ENCODE assay signal across 9 cellular contexts in the genomic region with DNA sequence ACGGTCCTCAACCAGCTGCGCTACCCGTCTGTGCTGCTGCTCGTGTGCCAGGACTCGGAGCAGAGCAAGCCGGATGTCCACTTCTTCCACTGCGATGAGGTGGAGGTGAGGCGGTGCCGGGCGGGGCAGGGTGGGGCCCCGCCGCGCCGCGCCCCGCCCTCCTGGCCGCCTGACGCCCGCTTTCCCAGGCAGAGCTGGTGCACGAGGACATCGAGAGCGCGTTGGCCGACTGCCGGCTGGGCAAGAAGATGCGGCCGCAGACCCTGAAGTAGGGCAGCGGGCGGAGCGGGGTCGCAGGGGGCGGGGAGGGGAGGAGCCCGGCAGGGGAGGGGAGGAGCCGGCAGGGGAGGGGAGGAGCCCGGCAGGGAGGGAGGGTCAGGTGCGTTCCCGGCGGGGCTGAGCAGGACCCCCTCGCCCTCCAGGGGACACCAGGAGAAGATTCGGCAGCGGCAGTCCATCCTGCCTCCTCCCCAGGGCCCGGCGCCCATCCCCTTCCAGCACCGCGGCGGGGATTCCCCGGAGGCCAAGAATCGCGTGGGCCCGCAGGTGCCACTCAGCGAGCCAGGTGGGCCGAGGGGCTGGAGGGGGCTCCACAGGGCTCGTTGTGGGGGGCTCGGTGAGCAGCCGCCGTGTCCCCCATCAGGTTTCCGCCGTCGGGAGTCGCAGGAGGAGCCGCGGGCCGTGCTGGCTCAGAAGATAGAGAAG. TPM values are rescaled to one million over a fixed set of nuclear protein-coding genes. Genes with fewer than 3 reads are reported as not detected.
DNase-seq lines count a peak whose midpoint lies in the region; TF ChIP-seq lines count a peak whose summit lies in the region.
"Had no signal": no experiment of that assay in that cellular context is flagged by ENCODE, and none has a peak within 500 bp of the region (broad histone marks: within the 10 kb centered on the region; RNA-seq: fewer than 3 reads in every experiment).

No MANE protein-coding gene starts in this region.

- peak; percentile 29 to 66 for DNase-seq in stimulated activated CD4-positive, alpha-beta T cell treated with anti-CD3 and anti-CD28 coated beads, Interleukin-2, amount 100 ng/mL, for 24 hours
- DNase-seq in stimulated activated CD4-positive, alpha-beta T cell treated with anti-CD3 and anti-CD28 coated beads, Interleukin-12 subunit alpha, Interleukin-12 subunit beta, amount 100 ng/mL, for 4 hours: no peak
- DNase-seq in activated CD4-positive, alpha-beta T cell treated with anti-CD3 and anti-CD28 coated beads for 4 hours: peak; percentile 49 to 73
- peak; percentile 78 for DNase-seq in glutamatergic neuron
- DNase-seq in type B pancreatic cell (ENCODE audit: extremely low spot score, unreplicated experiment): peak; percentile 72
- no peak for DNase-seq in mucosa of gallbladder (ENCODE audit: low spot score)
- no peak for DNase-seq in MV-4-11 (lab: John Stamatoyannopoulos, UW)
- DNase-seq in LoVo (ENCODE audit: low spot score): no peak
- DNase-seq: heart right ventricle had no signal

- H3K4me3 Mint-ChIP-seq in glutamatergic neuron (ENCODE audit: unreplicated experiment) (no peak overlapping the region), type B pancreatic cell (no peak overlapping the region)

- TF ChIP-seq CTCF in glutamatergic neuron (IDR thresholded peaks at IDR 0.05; ENCODE audit: partially characterized antibody, unreplicated experiment): no peak
- TF ChIP-seq CTCF in type B pancreatic cell (conservative IDR thresholded peaks at IDR 0.05): no peak

- H3K27ac Mint-ChIP-seq in glutamatergic neuron (ENCODE audit: unreplicated experiment) (no peak overlapping the region), type B pancreatic cell (no peak overlapping the region)

- H3K36me3 Mint-ChIP-seq in glutamatergic neuron (ENCODE audit: unreplicated experiment) (no peaks in the 10 kb centered on the region), type B pancreatic cell (peaks cover 5% of the 10 kb centered on the region)

- H3K4me1 Mint-ChIP-seq in glutamatergic neuron (ENCODE audit: low read depth, unreplicated experiment): no peaks in the 10 kb centered on the region
- H3K4me1 Mint-ChIP-seq in type B pancreatic cell (ENCODE audit: unreplicated experiment): peaks cover 9% of the 10 kb centered on the region

- H3K27me3 Mint-ChIP-seq in glutamatergic neuron (ENCODE audit: unreplicated experiment) (peaks cover 12% of the 10 kb centered on the region), type B pancreatic cell (peaks cover 30% of the 10 kb centered on the region)

- H3K9me3 Mint-ChIP-seq in glutamatergic neuron (ENCODE audit: unreplicated experiment) (no peaks in the 10 kb centered on the region), type B pancreatic cell (no peaks in the 10 kb centered on the region)

RNA-seq across cellular contexts. Expression of a gene that starts 14.8 kb away (rescaled TPM):
- 12.7 TPM for total RNA-seq in glutamatergic neuron (ENCODE audit: unreplicated experiment)
- total RNA-seq in type B pancreatic cell (ENCODE audit: low replicate concordance): 218 and 497 TPM in 2 replicates
- total RNA-seq in mucosa of gallbladder: 228 TPM

RNA-seq across cellular contexts. Expression of a gene that starts 25.2 kb away (rescaled TPM):
- total RNA-seq in glutamatergic neuron (ENCODE audit: unreplicated experiment) (29.7 TPM), type B pancreatic cell (ENCODE audit: low replicate concordance) (23.2 and 37.4 TPM in 2 replicates), mucosa of gallbladder (52.0 TPM)

RNA-seq across cellular contexts. Expression of a gene that starts 25.8 kb away (rescaled TPM):
- total RNA-seq in glutamatergic neuron (ENCODE audit: unreplicated experiment) (51.5 TPM), type B pancreatic cell (ENCODE audit: low replicate concordance) (41.0 and 48.1 TPM in 2 replicates), mucosa of gallbladder (45.0 TPM)

RNA-seq across cellular contexts. Expression of a gene that starts 26.5 kb away (rescaled TPM):
- total RNA-seq in glutamatergic neuron (ENCODE audit: unreplicated experiment): 182 TPM
- total RNA-seq in type B pancreatic cell (ENCODE audit: low replicate concordance): 189 and 288 TPM in 2 replicates
- total RNA-seq in mucosa of gallbladder: 176 TPM

RNA-seq across cellular contexts. Expression of a gene that starts 56.5 kb away (rescaled TPM):
- total RNA-seq in glutamatergic neuron (ENCODE audit: unreplicated experiment): 67.5 TPM
- 80.1 and 80.9 TPM in 2 replicates for total RNA-seq in type B pancreatic cell (ENCODE audit: low replicate concordance)
- 85.9 TPM for total RNA-seq in mucosa of gallbladder

Comparison
In these comparisons a context has a peak if more than half of its experiments do, and no peak if none do; other contexts are left out.
1. DNase-seq: peak in stimulated activated CD4-positive, alpha-beta T cell treated with anti-CD3 and anti-CD28 coated beads, Interleukin-2, amount 100 ng/mL, for 24 hours (2 of 2), activated CD4-positive, alpha-beta T cell treated with anti-CD3 and anti-CD28 coated beads for 4 hours (2 of 2), glutamatergic neuron (single experiment) and type B pancreatic cell (single experiment); none in stimulated activated CD4-positive, alpha-beta T cell treated with anti-CD3 and anti-CD28 coated beads, Interleukin-12 subunit alpha, Interleukin-12 subunit beta, amount 100 ng/mL, for 4 hours (single experiment), mucosa of gallbladder (single experiment), MV-4-11 (single experiment) and LoVo (single experiment).
2. RNA of a gene that starts 14.8 kb away (total RNA-seq): 228 TPM in mucosa of gallbladder (single experiment) and 218 to 497 TPM in type B pancreatic cell; 12.7 TPM in glutamatergic neuron (single experiment); every median in the first group is over 10 times any median in the second.